ENCODE assay signal across 20 cellular contexts in genomic region chr6:148309301-148309700, GRCh38. TPM values are rescaled to one million over a fixed set of nuclear protein-coding genes. Genes with fewer than 3 reads are reported as not detected.
A peak's percentile ranks its signal among the peaks of the same experiment; 100 is the strongest.
DNase-seq lines count a peak whose midpoint lies in the region; TF ChIP-seq lines count a peak whose summit lies in the region.
"Had no signal": no experiment of that assay in that cellular context is flagged by ENCODE, and none has a peak within 500 bp of the region (broad histone marks: within the 10 kb centered on the region; RNA-seq: fewer than 3 reads in every experiment).

No MANE protein-coding gene starts in this region.

- H3K23ac ChIP-seq in mesenchymal stem cell (ENCODE audit: low read length in 2 of 2): no peak overlapping the region

- H4K91ac ChIP-seq in mesenchymal stem cell (ENCODE audit: low read length): no peak overlapping the region

- H3K4me1 Mint-ChIP-seq in HFFc6 (ENCODE audit: low read depth): peaks cover 85% of the 10 kb centered on the region

- no peak overlapping the region for H2AK5ac ChIP-seq in mesenchymal stem cell (ENCODE audit: low read length, severe bottlenecking)

- peak overlapping the region; percentile 19; the same call in 1 of the 2 replicates for H3K27ac Mint-ChIP-seq in HFFc6
- H3K27ac Mint-ChIP-seq: CD8-positive, alpha-beta T cell had no signal

- H3K4me3 ChIP-seq in esophagus (ENCODE audit: low read depth in 1 of 2, low read length in 2 of 2) (no peak overlapping the region), mesenchymal stem cell (ENCODE audit: insufficient read depth in 1 of 2, low read depth in 1 of 2, low read length in 2 of 2) (no peak overlapping the region)
- H3K4me3 ChIP-seq: BLaER1 treated with 17β-estradiol and CSF1 and Interleukin-3, amounts not matched to agents 10 nM and 100 nM; GM12878 had no signal

- H3K27me3 Mint-ChIP-seq in HFFc6 (ENCODE audit: insufficient read depth): no peaks in the 10 kb centered on the region

- no peak overlapping the region for H2BK120ac ChIP-seq in mesenchymal stem cell (ENCODE audit: low read depth, low read length)

- no peaks in the 10 kb centered on the region for H3K79me1 ChIP-seq in mesenchymal stem cell (replicated peaks; ENCODE audit: low read length, poor library complexity, severe bottlenecking)

- H3K9ac ChIP-seq in mesenchymal stem cell (ENCODE audit: low read length): no peak overlapping the region
- H3K9ac ChIP-seq: BLaER1 treated with 17β-estradiol and CSF1 and Interleukin-3, amounts not matched to agents 10 nM and 100 nM; SK-N-SH had no signal

- H3K27ac ChIP-seq in esophagus (ENCODE audit: low read depth in 2 of 2, low read length in 1 of 2) (peak overlapping the region; percentile 60 to 79), mesenchymal stem cell (ENCODE audit: low read length, poor library complexity, severe bottlenecking) (no peak overlapping the region)
- H3K27ac ChIP-seq: BLaER1 treated with 17β-estradiol and CSF1 and Interleukin-3, amounts not matched to agents 10 nM and 100 nM had no signal

- no peaks in the 10 kb centered on the region for H3K27me3 ChIP-seq in esophagus (ENCODE audit: control insufficient read depth in 1 of 2, insufficient read depth in 2 of 2, low read length in 2 of 2)
- H3K27me3 ChIP-seq in mesenchymal stem cell (ENCODE audit: control insufficient read depth in 1 of 2, insufficient read depth in 1 of 2, low read length in 2 of 2): no peaks in the 10 kb centered on the region
- H3K27me3 ChIP-seq: BLaER1 treated with 17β-estradiol and CSF1 and Interleukin-3, amounts not matched to agents 10 nM and 100 nM had no signal

- no peaks in the 10 kb centered on the region for H3K9me3 Mint-ChIP-seq in HFFc6
- H3K9me3 Mint-ChIP-seq: CD8-positive, alpha-beta T cell had no signal

- peak overlapping the region in 1 of 2 experiments; percentile 61 for H3K4ac ChIP-seq in mesenchymal stem cell (ENCODE audit: low read depth in 1 of 2, low read length in 2 of 2)

- H3K36me3 ChIP-seq in esophagus (ENCODE audit: control insufficient read depth in 2 of 2, insufficient read depth in 2 of 2, low read length in 1 of 2) (no peaks in the 10 kb centered on the region), mesenchymal stem cell (ENCODE audit: control insufficient read depth in 1 of 2, insufficient read depth in 2 of 2, low read depth in 1 of 2, low read length in 2 of 2) (peaks cover 0 to 17% of the 10 kb centered on the region in 2 experiments)
- H3K36me3 ChIP-seq: BLaER1 treated with 17β-estradiol and CSF1 and Interleukin-3, amounts not matched to agents 10 nM and 100 nM had no signal

- DNase-seq in HCEC 1CT (peak; percentile 14), HFFc6 (no peak), mesenchymal stem cell (no peak), SK-N-DZ (ENCODE audit: low spot score) (no peak), globus pallidus (ENCODE audit: low spot score) (no peak), KG1 (lab: John Stamatoyannopoulos, UW) (no peak)
- DNase-seq: Calu3; CD8-positive, alpha-beta T cell; GF-D8; GOT3; Karpas-422; NCI-H1048; NCI-H1436; NCI-H2029 treated with DMSO at 0.1 percent for 48 hours; NCI-H2171; NCI-H526; SK-N-SH had no signal

- peaks cover 23% of the 10 kb centered on the region; the same call in 1 of the 2 replicates for H3K36me3 Mint-ChIP-seq in HFFc6 (ENCODE audit: low read depth)
- H3K36me3 Mint-ChIP-seq: CD8-positive, alpha-beta T cell had no signal

- H3K14ac ChIP-seq in mesenchymal stem cell (ENCODE audit: low read length in 2 of 2): peak overlapping the region in 1 of 2 experiments; percentile 28

- H2AFZ ChIP-seq in mesenchymal stem cell (ENCODE audit: low read depth, low read length): no peak overlapping the region

- H3K4me3 Mint-ChIP-seq in HFFc6: no peak overlapping the region
- H3K4me3 Mint-ChIP-seq: CD8-positive, alpha-beta T cell had no signal

- no peak overlapping the region for H2BK5ac ChIP-seq in mesenchymal stem cell (ENCODE audit: low read depth, low read length, poor library complexity, severe bottlenecking)

- peak overlapping the region; percentile 76 to 82 for H3K18ac ChIP-seq in mesenchymal stem cell (ENCODE audit: low read depth in 1 of 2, low read length in 2 of 2)

- H2BK12ac ChIP-seq in mesenchymal stem cell (ENCODE audit: low read length in 2 of 2): no peak overlapping the region

- no peaks in the 10 kb centered on the region for H3K9me3 ChIP-seq in esophagus (ENCODE audit: control insufficient read depth in 2 of 2, insufficient read depth in 1 of 2, low read depth in 1 of 2, low read length in 1 of 2)
- H3K9me3 ChIP-seq in mesenchymal stem cell (ENCODE audit: control insufficient read depth, low read length): no peaks in the 10 kb centered on the region
- H3K9me3 ChIP-seq: BLaER1 treated with 17β-estradiol and CSF1 and Interleukin-3, amounts not matched to agents 10 nM and 100 nM; SK-N-SH had no signal

- peak overlapping the region; percentile 32 for H4K8ac ChIP-seq in mesenchymal stem cell (ENCODE audit: low read length)

- no peaks in the 10 kb centered on the region for H3K4me1 ChIP-seq in esophagus (ENCODE audit: control insufficient read depth in 2 of 2, insufficient read depth in 2 of 2, low read length in 1 of 2)
- H3K4me1 ChIP-seq in mesenchymal stem cell (ENCODE audit: control insufficient read depth, insufficient read depth, low read depth, low read length): peaks cover 3% of the 10 kb centered on the region

- TF ChIP-seq CTCF in HFFc6 (IDR thresholded peaks at IDR 0.05): no peak

- no peak overlapping the region for H2BK15ac ChIP-seq in mesenchymal stem cell (ENCODE audit: low read depth, poor library complexity, severe bottlenecking)

- no peak overlapping the region for H3K4me2 ChIP-seq in mesenchymal stem cell (ENCODE audit: low read length, poor library complexity, severe bottlenecking)
- H3K4me2 ChIP-seq: SK-N-SH had no signal

RNA-seq across cellular contexts. Expression of gene SASH1, which starts 33.3 kb away (rescaled TPM):
- total RNA-seq in HFFc6 (2021; fragmentation: NEBNext Ultra II Directional; extraction: Animal tissue kit (Norgen Biotek cat#: 25700)): 10 to 100 TPM; 66.0 to 91.4 (median 88.4) TPM
- 10 to 100 TPM; 29.6 to 59.0 TPM for polyA plus RNA-seq in esophagus
- 35.8 TPM for polyA plus RNA-seq in mesenchymal stem cell (2013, experiment 1 of 2)
- polyA plus RNA-seq in mesenchymal stem cell (2013, experiment 2 of 2): 34.3 TPM
- 0.10 and 0.36 TPM in 2 replicates for polyA plus RNA-seq in SK-N-DZ (2014; cell fraction: cytosol; rRNA removed)
- polyA plus RNA-seq in SK-N-DZ (2014; cell fraction: nucleus; rRNA removed): 0.03 TPM in 1 of 2 replicates, not detected in the other
